ENCODE assay signal across 1 cellular context in genomic region chr17:29021251-29021650, GRCh38.
TF ChIP-seq lines count a peak whose summit lies in the region.

No MANE protein-coding gene starts in this region.

TF ChIP-seq in GM23338, 12 proteins besides CTCF, POLR2A, EP300 and RAD21 (continued from another document):
- TF ChIP-seq ZNF462 (CRISPR knock-in tag; IDR thresholded peaks at IDR 0.05) (no peak), ZNF331 (CRISPR knock-in tag; IDR thresholded peaks at IDR 0.05; ENCODE audit: low read depth) (no peak), POLR2AphosphoS5 (IDR thresholded peaks at IDR 0.05; ENCODE audit: low read depth) (no peak), ETS1 (IDR thresholded peaks at IDR 0.05) (no peak), STAT1 (IDR thresholded peaks at IDR 0.05; ENCODE audit: unreplicated experiment) (no peak), JUNB (IDR thresholded peaks at IDR 0.05; ENCODE audit: unreplicated experiment) (no peak), ZNF114 (CRISPR knock-in tag; IDR thresholded peaks at IDR 0.05) (no peak)
